ENCODE assay signal across 21 cellular contexts in the genomic region with DNA sequence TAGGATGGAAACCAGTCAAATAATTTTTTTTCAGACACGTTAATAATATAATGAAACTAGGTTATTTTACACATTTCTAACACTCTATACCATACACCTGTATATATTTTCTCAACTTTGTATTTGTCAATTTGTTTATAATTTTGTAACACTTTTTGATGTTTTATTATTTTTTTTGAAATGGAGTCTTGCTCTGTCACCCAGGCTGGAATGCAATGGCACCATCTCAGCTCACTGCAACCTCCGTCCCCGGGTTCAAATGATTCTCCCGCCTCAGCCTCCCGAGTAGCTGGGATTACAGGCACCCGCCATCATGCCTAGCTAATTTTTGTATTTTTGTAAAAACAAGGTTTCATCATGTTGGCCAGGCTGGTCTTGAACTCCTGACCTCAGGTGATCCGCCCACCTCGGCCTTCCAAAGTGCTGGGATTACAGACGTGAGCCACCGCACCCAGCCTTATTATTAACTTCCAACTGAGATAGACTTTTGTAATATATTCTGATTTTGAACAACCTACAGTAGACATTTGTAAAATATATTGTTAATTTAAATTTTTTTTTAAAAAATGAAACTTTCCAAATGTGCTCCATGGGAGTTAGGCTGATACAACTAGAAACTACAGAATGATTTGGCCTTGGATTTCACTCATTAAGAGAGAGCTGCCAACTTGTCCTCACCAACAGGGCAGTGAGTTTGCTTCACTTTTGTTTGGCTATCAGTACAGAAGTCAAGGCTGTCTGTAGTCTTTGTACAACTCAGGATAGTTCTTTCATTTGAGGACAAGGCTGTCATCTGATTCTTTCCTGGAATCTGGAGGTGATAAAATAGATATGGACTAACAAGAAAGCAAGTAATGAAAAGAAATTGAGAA. TPM values are rescaled to one million over a fixed set of nuclear protein-coding genes. Genes with fewer than 3 reads are reported as not detected.
DNase-seq lines count a peak whose midpoint lies in the region; ATAC-seq, FAIRE-seq and TF ChIP-seq lines count a peak whose summit lies in the region.
"Had no signal": no experiment of that assay in that cellular context is flagged by ENCODE, and none has a peak within 500 bp of the region (broad histone marks: within the 10 kb centered on the region; RNA-seq: fewer than 3 reads in every experiment).

No MANE protein-coding gene starts in this region.

- no peak for TF ChIP-seq RAD21 in HepG2 (CRISPR knock-in tag; IDR thresholded peaks at IDR 0.05)

- no peak overlapping the region for H3K9ac ChIP-seq in HepG2 (ENCODE audit: insufficient read depth, low read depth, low read length)

- H3K4me3 ChIP-seq in adrenal gland (no peak overlapping the region), HepG2 (replicated peaks in 1 of 3; ENCODE audit: insufficient read depth in 1 of 3, low read depth in 2 of 3, low read length in 3 of 3) (no peak overlapping the region), pancreas (no peak overlapping the region)
- H3K4me3 ChIP-seq: GM23338 had no signal

- H3K36me3 Mint-ChIP-seq in WTC11 = no peaks in the 10 kb centered on the region
- H3K36me3 Mint-ChIP-seq: CD4-positive, alpha-beta memory T cell had no signal

- no peaks in the 10 kb centered on the region for H3K27me3 Mint-ChIP-seq in WTC11 (ENCODE audit: low read depth)

- H3K27ac ChIP-seq in adrenal gland (peak overlapping the region in 3 of 5 donors; percentile 16 to 63 (median 47)), HepG2 (ENCODE audit: extremely low read length, insufficient read depth, low read length) (peak overlapping the region; percentile 83), pancreas (no peak overlapping the region)

- H3K4me1 Mint-ChIP-seq in WTC11 = peaks cover 7% of the 10 kb centered on the region
- H3K4me1 Mint-ChIP-seq: CD4-positive, alpha-beta memory T cell had no signal

- 70 to 84% (median 80%) methylated on average over 10 of the region's 10 CpGs for WGBS in adrenal gland, 4 donors
- WGBS in HepG2 (ENCODE audit: low lambda C conversion rate) = 56% methylated on average over 10 of the region's 10 CpGs
- WGBS in pancreas, 2 donors = 92 to 95% methylated on average over 10 of the region's 10 CpGs

- H2AFZ ChIP-seq in HepG2 (ENCODE audit: low read length) = no peak overlapping the region
- H2AFZ ChIP-seq: GM23338 had no signal

- peak overlapping the region; percentile 38; the same call in 1 of the 2 replicates for H3K4me2 ChIP-seq in HepG2 (ENCODE audit: low read depth, low read length)
- H3K4me2 ChIP-seq: GM23338 had no signal

- H3K4me1 ChIP-seq in adrenal gland (replicated peaks in 1 of 2) (peaks cover 12 to 18% of the 10 kb centered on the region in 2 donors), HepG2 (ENCODE audit: insufficient read depth, low read length) (peaks cover 73% of the 10 kb centered on the region), pancreas (peaks cover 0 to 4% (median 0%) of the 10 kb centered on the region in 3 donors)

- POLR2A ChIA-PET in WTC11 (lab: Charles Lee) = no interaction called here
- POLR2A ChIA-PET in HepG2 (lab: Yijun Ruan, JAX) = interaction anchor here (0.9 to 5.0 kb wide), 5 partner anchors 12 to 33 kb away, joined by 3 to 43 read pairs (median 5); partner anchors contain the start of gene COBLL1

- H3K27me3 ChIP-seq in adrenal gland (no peaks in the 10 kb centered on the region), HepG2 (ENCODE audit: control insufficient read depth in 1 of 2, insufficient read depth in 2 of 2, low read length in 2 of 2) (no peaks in the 10 kb centered on the region), pancreas (no peaks in the 10 kb centered on the region)

- H4K20me1 ChIP-seq in HepG2 (ENCODE audit: insufficient read depth, low read length) = no peaks in the 10 kb centered on the region

- no TSS peak for BruUV-seq in HepG2 (replicated peaks; lab: Mats Ljungman, UMichigan)

- H3K9me3 ChIP-seq in adrenal gland (replicated peaks in 1 of 3) (no peaks in the 10 kb centered on the region), HepG2 (ENCODE audit: low read length) (no peaks in the 10 kb centered on the region), pancreas (no peaks in the 10 kb centered on the region)

- no peak for ATAC-seq in WTC11
- ATAC-seq in HepG2 = peak; percentile 85
- peak; percentile 60 to 93 (median 84) for ATAC-seq in pancreas
- ATAC-seq: GM23338, HCT116 had no signal

- in situ Hi-C loops in HepG2 (cut with HindIII; ENCODE audit: extremely low pct_ligation_motif_present, low pct_unique_long_range_greater_than_20kb) = no loop called here

- DNase-seq in WTC11 (ENCODE audit: low spot score) = no peak
- DNase-seq in adrenal gland = peak; percentile 32 to 72 (median 52)
- DNase-seq in HepG2 (ENCODE audit: low spot score) = peak; percentile 87
- no peak for DNase-seq in pancreas
- DNase-seq in activated naive CD4-positive, alpha-beta T cell (lab: John Stamatoyannopoulos, UW) = no peak
- no peak for DNase-seq in NCI-H146 (lab: John Stamatoyannopoulos, UW)
- no peak for DNase-seq in NCI-H524 (lab: John Stamatoyannopoulos, UW)
- DNase-seq in SK-N-DZ (ENCODE audit: low spot score) = no peak
- DNase-seq: C1 segment of cervical spinal cord; Calu3; CD4-positive, alpha-beta memory T cell; COR-L47; DMS53; DMS79 treated with DMSO at 0.1 percent for 48 hours; GF-D8; H9 had no signal

- peak; percentile 36 to 93; a peak in 2 of 4 replicates for TF ChIP-seq EP300 in HepG2 (IDR thresholded peaks at IDR 0.05; ENCODE audit: low read depth in 2 of 2, low read length in 2 of 2)
- no peak; the same call in 1 of the 2 replicates for TF ChIP-seq EP300 in HepG2 (CRISPR knock-in tag; IDR thresholded peaks at IDR 0.05; ENCODE audit: borderline replicate concordance)

- H3K79me2 ChIP-seq in HepG2 (ENCODE audit: insufficient read depth, low read length) = peaks cover 2% of the 10 kb centered on the region

- H3K36me3 ChIP-seq in adrenal gland (replicated peaks in 1 of 2) (no peaks in the 10 kb centered on the region), HepG2 (replicated peaks in 1 of 2; ENCODE audit: control insufficient read depth in 1 of 2, insufficient read depth in 2 of 2, low read length in 2 of 2) (no peaks in the 10 kb centered on the region), pancreas (no peaks in the 10 kb centered on the region)

- no peaks in the 10 kb centered on the region for H3K9me3 Mint-ChIP-seq in WTC11
- H3K9me3 Mint-ChIP-seq: GM23338, H9 had no signal

- TF ChIP-seq POLR2A in adrenal gland (IDR thresholded peaks at IDR 0.05) (no peak), HepG2 (IDR thresholded peaks at IDR 0.05; ENCODE audit: insufficient read depth in 1 of 2, low read depth in 2 of 2, low read length in 2 of 2) (no peak)

- no peak overlapping the region for H3K27ac Mint-ChIP-seq in WTC11
- H3K27ac Mint-ChIP-seq: CD4-positive, alpha-beta memory T cell; GM23338; H9 had no signal

- intact Hi-C loops in adrenal gland (cut with DNase I) (no loop called here), HepG2 (cut with micrococcal nuclease; ENCODE audit: unreplicated experiment) (loop anchor here (5.0 kb wide), 1 partner anchor 37 kb away; no protein-coding TSS in a partner anchor), pancreas (cut with DNase I) (no loop called here)

- CTCF ChIA-PET in WTC11 (lab: Charles Lee) (no interaction called here), HepG2 (lab: Yijun Ruan, JAX; ENCODE audit: low intra/inter-chr PET ratio, low total read pairs) (no interaction called here)

- TF ChIP-seq CTCF in WTC11 (IDR thresholded peaks at IDR 0.05) (no peak), adrenal gland (IDR thresholded peaks at IDR 0.05) (no peak), HepG2 (CRISPR knock-in tag; IDR thresholded peaks at IDR 0.05) (no peak), pancreas (IDR thresholded peaks at IDR 0.05) (no peak)

- peak; percentile 81 for FAIRE-seq in HepG2 (lab: Jason Lieb, UNC)
- FAIRE-seq in pancreas (lab: Jason Lieb, UNC) = no peak
- FAIRE-seq: GM12891, GM18507 had no signal

- H3K4me3 Mint-ChIP-seq in WTC11 = no peak overlapping the region
- H3K4me3 Mint-ChIP-seq: CD4-positive, alpha-beta memory T cell; GM23338; H9 had no signal

TF ChIP-seq in WTC11, 78 proteins besides CTCF, POLR2A, EP300 and RAD21:
- TF ChIP-seq GABPB1 (CRISPR knock-in tag; IDR thresholded peaks at IDR 0.05) = 0 out of 2 replicates have a peak, but pooled peaks have one; percentile 9
- no peak for TF ChIP-seq ZNF423 (CRISPR knock-in tag; IDR thresholded peaks at IDR 0.05)

TF ChIP-seq in HepG2, 621 proteins besides CTCF, POLR2A, EP300 and RAD21 (continues in another document):
- TF ChIP-seq ARNT (IDR thresholded peaks at IDR 0.05) (no peak), ZBTB1 (CRISPR knock-in tag; IDR thresholded peaks at IDR 0.05; ENCODE audit: borderline replicate concordance) (no peak)

RNA-seq across cellular contexts. Expression of gene COBLL1, which starts 33.9 kb away (rescaled TPM):
- total RNA-seq in WTC11 (2021) (4.4 to 6.3 TPM (median 5.8 TPM) in 3 replicates), adrenal gland (100 to 1,000 TPM; 133 to 365 (median 234) TPM), HepG2 (2016; rRNA removed; fragmentation: Illumina TruSeq; extraction: Trizol) (85.4 and 86.8 TPM in 2 replicates), pancreas (10 to 100 TPM; 45.2 to 74.5 (median 63.0) TPM)
- polyA plus RNA-seq in adrenal gland (100 to 1,000 TPM in 1 of 3 donors, 10 to 100 TPM in 2; 25.8 to 212 (median 26.1) TPM), HepG2 (2011; rRNA removed) (24.8 and 32.6 TPM in 2 replicates), pancreas (10 to 100 TPM; 18.0 to 18.6 TPM)
- 35.1 and 42.3 TPM in 2 replicates for total RNA-seq in HepG2 (2016; cell fraction: cytosol; rRNA removed; fragmentation: Illumina TruSeq; extraction: Trizol; ENCODE audit: low read depth)
- total RNA-seq in HepG2 (2016; cell fraction: insoluble cytoplasmic fraction; rRNA removed; fragmentation: Illumina TruSeq; extraction: Trizol) = 73.7 and 77.7 TPM in 2 replicates
- total RNA-seq in HepG2 (2016; cell fraction: membrane; rRNA removed; fragmentation: Illumina TruSeq; extraction: Trizol) = 71.4 and 76.7 TPM in 2 replicates
- total RNA-seq in HepG2 (2016; cell fraction: nucleus; rRNA removed; fragmentation: Illumina TruSeq; extraction: Trizol) = 248 and 259 TPM in 2 replicates
- polyA plus RNA-seq in HepG2 (2011; cell fraction: cytosol; rRNA removed) = 19.5 and 26.5 TPM in 2 replicates
- polyA plus RNA-seq in HepG2 (2011; cell fraction: nucleus; rRNA removed) = 33.4 and 41.2 TPM in 2 replicates
- 31.4 and 38.1 TPM in 2 replicates for polyA plus RNA-seq in HepG2 (2012)
- polyA plus RNA-seq in HepG2 (2016; cell fraction: cytosol; fragmentation: Illumina TruSeq; extraction: Trizol; ENCODE audit: low read depth) = 6.4 and 6.8 TPM in 2 replicates
- polyA plus RNA-seq in HepG2 (2016; cell fraction: insoluble cytoplasmic fraction; fragmentation: Illumina TruSeq; extraction: Trizol; ENCODE audit: low read depth) = 88.1 and 93.4 TPM in 2 replicates
- 23.7 and 27.6 TPM in 2 replicates for polyA plus RNA-seq in HepG2 (2016; cell fraction: membrane; fragmentation: Illumina TruSeq; extraction: Trizol; ENCODE audit: low read depth)
- 92.3 and 103 TPM in 2 replicates for polyA plus RNA-seq in HepG2 (2016; cell fraction: nucleus; fragmentation: Illumina TruSeq; extraction: Trizol; ENCODE audit: insufficient read depth, low read depth)
- 16.0 and 59.5 TPM in 2 replicates for polyA minus RNA-seq in HepG2 (2011; rRNA and poly(A)+ RNA removed; ENCODE audit: low replicate concordance)
- polyA minus RNA-seq in HepG2 (2011; cell fraction: cytosol; rRNA and poly(A)+ RNA removed) = 45.9 and 59.2 TPM in 2 replicates
- polyA minus RNA-seq in HepG2 (2011; cell fraction: nucleus; rRNA and poly(A)+ RNA removed) = 337 and 403 TPM in 2 replicates
- 1.4 and 5.3 TPM in 2 replicates for polyA plus RNA-seq in SK-N-DZ (2014; cell fraction: cytosol; rRNA removed)
- 1.9 and 5.7 TPM in 2 replicates for polyA plus RNA-seq in SK-N-DZ (2014; cell fraction: nucleus; rRNA removed)
- total RNA-seq: CD4-positive, alpha-beta memory T cell; G401 had no signal

Comparison
In these comparisons a context has a peak if more than half of its experiments do, and no peak if none do; other contexts are left out.
1. DNase-seq: peak in adrenal gland (7 of 7) and HepG2 (single experiment); none in WTC11 (single experiment), pancreas (0 of 6), activated naive CD4-positive, alpha-beta T cell (0 of 4), NCI-H146 (single experiment), NCI-H524 (0 of 2) and SK-N-DZ (single experiment).
2. H3K27ac ChIP-seq: peak in adrenal gland (3 of 5) and HepG2 (single experiment); none in pancreas (0 of 4).
3. Of the 50 proteins assayed by ChIP-seq in both HepG2 and WTC11: peak only in HepG2: ATF2, FOXJ3, FOXP4, IRF2, MAX, MLX and 4 more; only in WTC11: none; in both: GABPB1; in neither: 37; mixed calls (peak in some experiments, not most) for 2.